10 cellular contexts compared by ENCODE assay signal in the genomic region with DNA sequence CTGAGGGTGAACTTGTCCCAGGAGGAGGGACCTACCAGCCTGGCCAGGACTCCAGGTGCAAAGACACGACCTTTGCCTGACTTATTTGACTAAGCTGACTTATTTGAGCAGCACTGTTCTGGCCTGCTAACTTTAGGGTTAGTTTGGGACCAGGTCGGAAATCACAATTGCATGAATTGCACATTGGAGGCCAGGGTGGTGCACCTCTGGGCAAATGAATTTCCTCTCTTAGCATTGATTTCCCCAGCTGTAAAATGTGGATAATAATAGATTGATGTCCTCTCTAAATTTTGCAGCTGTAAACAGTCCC. TPM values are rescaled to one million over a fixed set of nuclear protein-coding genes. Genes with fewer than 3 reads are reported as not detected.
DNase-seq lines count a peak whose midpoint lies in the region; ATAC-seq and TF ChIP-seq lines count a peak whose summit lies in the region.
"Had no signal": no experiment of that assay in that cellular context is flagged by ENCODE, and none has a peak within 500 bp of the region (broad histone marks: within the 10 kb centered on the region; RNA-seq: fewer than 3 reads in every experiment).

No MANE protein-coding gene starts in this region.

- H3K36me3 ChIP-seq in DOHH2 (ENCODE audit: control insufficient read depth, low read length): peaks cover 47% of the 10 kb centered on the region
- H3K36me3 ChIP-seq in osteoblast (ENCODE audit: insufficient read depth, low read length): no peaks in the 10 kb centered on the region

- H3K9me3 ChIP-seq in DOHH2 (ENCODE audit: control insufficient read depth, insufficient read depth, low read length) (no peaks in the 10 kb centered on the region), osteoblast (ENCODE audit: low read depth, low read length) (no peaks in the 10 kb centered on the region)

- H4K20me1 ChIP-seq in DOHH2 (ENCODE audit: control insufficient read depth, insufficient read depth, low read depth, low read length): peaks cover 8% of the 10 kb centered on the region
- no peaks in the 10 kb centered on the region for H4K20me1 ChIP-seq in osteoblast (ENCODE audit: insufficient read depth, low read length)

- H3K4me2 ChIP-seq in DOHH2 (ENCODE audit: low read length) (peak overlapping the region; percentile 91), osteoblast (ENCODE audit: insufficient read depth, low read length) (peak overlapping the region; percentile 43)

- H3K4me3 ChIP-seq in DOHH2 (ENCODE audit: low read length) (peak overlapping the region; percentile 89), osteoblast (ENCODE audit: insufficient read depth, low read length) (no peak overlapping the region)

- H3K27me3 ChIP-seq in DOHH2 (ENCODE audit: control insufficient read depth, low read length) (no peaks in the 10 kb centered on the region), osteoblast (ENCODE audit: insufficient read depth, low read length) (no peaks in the 10 kb centered on the region)

- H3K9me3 Mint-ChIP-seq in effector memory CD8-positive, alpha-beta T cell: no peaks in the 10 kb centered on the region

- no peaks in the 10 kb centered on the region for H3K9me2 ChIP-seq in DOHH2 (replicated peaks; ENCODE audit: control insufficient read depth, low read length)

- peak overlapping the region; percentile 82 to 92 for H3K27ac Mint-ChIP-seq in effector memory CD8-positive, alpha-beta T cell

- H3K27me3 Mint-ChIP-seq in effector memory CD8-positive, alpha-beta T cell: no peaks in the 10 kb centered on the region

- H3K27ac ChIP-seq in DOHH2 (ENCODE audit: low read depth, low read length) (peak overlapping the region; percentile 94), osteoblast (ENCODE audit: low read depth, low read length) (no peak overlapping the region)

- H3K79me2 ChIP-seq in DOHH2 (ENCODE audit: control insufficient read depth, low read length): peaks cover 88% of the 10 kb centered on the region
- H3K79me2 ChIP-seq in osteoblast (ENCODE audit: insufficient read depth, low read length): no peaks in the 10 kb centered on the region

- DNase-seq in NAMALWA (ENCODE audit: low spot score): peak; percentile 76
- DNase-seq in effector memory CD8-positive, alpha-beta T cell: no peak
- DNase-seq in osteoblast (ENCODE audit: insufficient read length, low spot score, missing footprints): peak; percentile 22
- no peak for DNase-seq in kidney glomerular epithelial cell (lab: John Stamatoyannopoulos, UW)
- no peak for DNase-seq in activated CD4-positive, CD25-positive, alpha-beta regulatory T cell treated with anti-CD3 and anti-CD28 coated beads, Interleukin-2, amount 50 U/mL, for 72 hours
- no peak for DNase-seq in stimulated activated CD4-positive, alpha-beta T cell treated with anti-CD3 and anti-CD28 coated beads, Interleukin-2, amount 100 ng/mL, for 48 hours

- H3K4me1 Mint-ChIP-seq in effector memory CD8-positive, alpha-beta T cell (ENCODE audit: low read depth in 2 of 2): peaks cover 39 to 40% of the 10 kb centered on the region in 2 donors

- H3K4me1 ChIP-seq in DOHH2 (ENCODE audit: control insufficient read depth, low read length) (peaks cover 54% of the 10 kb centered on the region), osteoblast (ENCODE audit: insufficient read depth, low read length) (peaks cover 15% of the 10 kb centered on the region)

- peaks cover 25% of the 10 kb centered on the region for H3F3A ChIP-seq in DOHH2 (ENCODE audit: control insufficient read depth, insufficient read depth)

- H2AFZ ChIP-seq in osteoblast (ENCODE audit: low read length): no peak overlapping the region

- no peak for ATAC-seq in effector memory CD8-positive, alpha-beta T cell (replicated peaks)
- ATAC-seq in HG03469 (IDR thresholded peaks at IDR 0.05; ENCODE audit: unreplicated experiment): no peak
- ATAC-seq: HCT116 had no signal

- TF ChIP-seq CTCF in DOHH2 (IDR thresholded peaks at IDR 0.05; ENCODE audit: low read depth, low read length, poor library complexity, severe bottlenecking) (no peak), osteoblast (IDR thresholded peaks at IDR 0.05; ENCODE audit: extremely low read depth, low read depth, low read length) (no peak)

- peaks cover 28% of the 10 kb centered on the region for H3K36me3 Mint-ChIP-seq in effector memory CD8-positive, alpha-beta T cell (ENCODE audit: insufficient read depth)

- peak overlapping the region; percentile 82 to 88 for H3K4me3 Mint-ChIP-seq in effector memory CD8-positive, alpha-beta T cell

RNA-seq across cellular contexts. Expression of a gene that starts 1.4 kb away (rescaled TPM):
- total RNA-seq in osteoblast: 10.1 and 13.8 TPM in 2 replicates

RNA-seq across cellular contexts. Expression of a gene that starts 12.8 kb away (rescaled TPM):
- not detected in 2 replicates for total RNA-seq in osteoblast
- total RNA-seq: LHCN-M2 had no signal

RNA-seq across cellular contexts. Expression of a gene that starts 13.0 kb away (rescaled TPM):
- 41.3 and 50.7 TPM in 2 replicates for total RNA-seq in osteoblast

RNA-seq across cellular contexts. Expression of a gene that starts 29.7 kb away (rescaled TPM):
- not detected in 2 replicates for total RNA-seq in osteoblast
- total RNA-seq: LHCN-M2 had no signal

RNA-seq across cellular contexts. Expression of a gene that starts 41.6 kb away (rescaled TPM):
- not detected in 2 replicates for total RNA-seq in osteoblast
- total RNA-seq: LHCN-M2 had no signal

Comparison
In these comparisons a context has a peak if more than half of its experiments do, and no peak if none do; other contexts are left out.
1. DNase-seq: peak in NAMALWA (single experiment) and osteoblast (single experiment); none in effector memory CD8-positive, alpha-beta T cell (0 of 3), kidney glomerular epithelial cell (single experiment), activated CD4-positive, CD25-positive, alpha-beta regulatory T cell treated with anti-CD3 and anti-CD28 coated beads, Interleukin-2, amount 50 U/mL, for 72 hours (single experiment) and stimulated activated CD4-positive, alpha-beta T cell treated with anti-CD3 and anti-CD28 coated beads, Interleukin-2, amount 100 ng/mL, for 48 hours (0 of 2).